In genomic region chr13:25657062-25657588, GRCh38 we compare ENCODE assay signal across 24 cellular contexts.
"Had no signal": no experiment of that assay in that cellular context is flagged by ENCODE, and none has a peak within 500 bp of the region (broad histone marks: within the 10 kb centered on the region; RNA-seq: fewer than 3 reads in every experiment).

No MANE protein-coding gene starts in this region.

- H3K27ac Mint-ChIP-seq: dendritic cell treated with granulocyte-macrophage colony-stimulating factor and Interleukin-4, amounts not matched to agents 40 ng/mL and 50 ng/mL, for 4 days; endodermal cell; progenitor cell of endocrine pancreas; stimulated activated effector memory CD8-positive, alpha-beta T cell treated with anti-CD3 and anti-CD28 coated beads, Interleukin-12 subunit alpha, Interleukin-12 subunit beta, amount 100 ng/mL, for 72 hours had no signal

- DNase-seq: colonic mucosa; effector CD8-positive, alpha-beta T cell; endodermal cell; foreskin keratinocyte; heart left ventricle; left colon; left ventricle myocardium superior; lower lobe of right lung; occipital lobe; sigmoid colon; stimulated activated CD4-positive, alpha-beta T cell treated with anti-CD3 and anti-CD28 coated beads, Interleukin-2, amount 100 ng/mL, for 24 hours; stimulated activated CD4-positive, alpha-beta T cell treated with anti-CD3 and anti-CD28 coated beads, Interleukin-4, amount 100 ng/mL, for 24 hours; stimulated activated naive CD4-positive, alpha-beta T cell treated with Interleukin-2 at 50 U/mL for 16 hours; stomach; thyroid gland; trophoblast cell had no signal

- H3K4me1 Mint-ChIP-seq: stimulated activated effector memory CD8-positive, alpha-beta T cell treated with anti-CD3 and anti-CD28 coated beads, Interleukin-12 subunit alpha, Interleukin-12 subunit beta, amount 100 ng/mL, for 72 hours had no signal

- H3K4me3 ChIP-seq: colonic mucosa, esophagus muscularis mucosa, gastroesophageal sphincter, heart left ventricle, hepatocyte, lower lobe of right lung, sigmoid colon, stomach, thyroid gland, vagina had no signal

- H3K9me3 Mint-ChIP-seq: endodermal cell; stimulated activated effector memory CD8-positive, alpha-beta T cell treated with anti-CD3 and anti-CD28 coated beads, Interleukin-12 subunit alpha, Interleukin-12 subunit beta, amount 100 ng/mL, for 72 hours had no signal

- H3K36me3 Mint-ChIP-seq: stimulated activated effector memory CD8-positive, alpha-beta T cell treated with anti-CD3 and anti-CD28 coated beads, Interleukin-12 subunit alpha, Interleukin-12 subunit beta, amount 100 ng/mL, for 72 hours had no signal

- ATAC-seq: foreskin keratinocyte; gastroesophageal sphincter; heart left ventricle; left colon; left ventricle myocardium superior; lower lobe of right lung; stimulated activated effector memory CD8-positive, alpha-beta T cell treated with anti-CD3 and anti-CD28 coated beads, Interleukin-12 subunit alpha, Interleukin-12 subunit beta, amount 100 ng/mL, for 72 hours had no signal

- H3K4me3 Mint-ChIP-seq: dendritic cell treated with granulocyte-macrophage colony-stimulating factor and Interleukin-4, amounts not matched to agents 40 ng/mL and 50 ng/mL, for 4 days; endodermal cell; stimulated activated effector memory CD8-positive, alpha-beta T cell treated with anti-CD3 and anti-CD28 coated beads, Interleukin-12 subunit alpha, Interleukin-12 subunit beta, amount 100 ng/mL, for 72 hours had no signal

- H3K27me3 ChIP-seq: colonic mucosa, gastroesophageal sphincter, hepatocyte, sigmoid colon, stomach, thyroid gland, vagina had no signal

- H3K4me1 ChIP-seq: colonic mucosa, esophagus muscularis mucosa, foreskin keratinocyte, gastroesophageal sphincter, heart left ventricle, lower lobe of right lung, parathyroid adenoma, sigmoid colon, stomach, thyroid gland, vagina had no signal

- H3K27me3 Mint-ChIP-seq: dendritic cell treated with granulocyte-macrophage colony-stimulating factor and Interleukin-4, amounts not matched to agents 40 ng/mL and 50 ng/mL, for 4 days had no signal

- H3K27ac ChIP-seq: colonic mucosa, esophagus muscularis mucosa, foreskin keratinocyte, gastroesophageal sphincter, heart left ventricle, hepatocyte, lower lobe of right lung, parathyroid adenoma, sigmoid colon, stomach, thyroid gland, vagina had no signal

- H3K9me3 ChIP-seq: colonic mucosa, esophagus muscularis mucosa, gastroesophageal sphincter, heart left ventricle, lower lobe of right lung, sigmoid colon, stomach, thyroid gland, vagina had no signal
